ENCODE assay signal across 24 cellular contexts in the genomic region with DNA sequence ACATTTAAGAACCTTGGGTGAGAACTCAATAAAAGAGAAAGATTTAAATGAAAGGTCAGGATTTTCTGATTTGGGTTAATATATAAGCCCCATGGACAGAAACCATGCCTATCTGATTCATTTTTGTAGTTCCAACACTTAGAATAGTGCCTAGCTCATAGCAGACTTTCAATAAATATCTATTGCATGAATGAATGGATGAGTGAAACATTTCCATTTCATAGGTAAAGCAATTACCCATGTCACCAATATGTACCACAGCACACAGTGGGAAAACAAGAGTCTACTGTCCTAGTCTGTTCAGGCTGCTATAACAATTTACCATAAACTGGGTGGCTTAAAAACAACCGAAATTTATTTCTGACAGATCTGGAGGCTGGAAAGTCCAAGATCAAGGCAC.
DNase-seq lines count a peak whose midpoint lies in the region; ATAC-seq and TF ChIP-seq lines count a peak whose summit lies in the region.
"Had no signal": no experiment of that assay in that cellular context is flagged by ENCODE, and none has a peak within 500 bp of the region (broad histone marks: within the 10 kb centered on the region; RNA-seq: fewer than 3 reads in every experiment).

No MANE protein-coding gene starts in this region.

- H3K79me2 ChIP-seq in OCI-LY3 (ENCODE audit: low read length): no peaks in the 10 kb centered on the region

- no peaks in the 10 kb centered on the region for H3K4me1 Mint-ChIP-seq in MCF 10A (ENCODE audit: insufficient read depth, unreplicated experiment)
- H3K4me1 Mint-ChIP-seq: activated naive CD8-positive, alpha-beta T cell treated with anti-CD3 and anti-CD28 coated beads, Interleukin-2, amount 10 ng/mL, durations not matched to agents 7 days and 5 days; CD4-positive, CD25-positive, alpha-beta regulatory T cell; IgD-negative memory B cell had no signal

- CTCF ChIA-PET in MCF 10A (lab: Yijun Ruan, JAX): no interaction called here

- no peak overlapping the region for H3K4me3 Mint-ChIP-seq in MCF 10A (ENCODE audit: unreplicated experiment)
- H3K4me3 Mint-ChIP-seq: activated naive CD8-positive, alpha-beta T cell treated with anti-CD3 and anti-CD28 coated beads, Interleukin-2, amount 10 ng/mL, durations not matched to agents 7 days and 5 days; activated T-cell treated with anti-CD3 and anti-CD28 coated beads, Interleukin-2, amount 50 U/mL, for 72 hours; CD4-positive, CD25-positive, alpha-beta regulatory T cell; IgD-negative memory B cell; stimulated activated naive CD8-positive, alpha-beta T cell treated with anti-CD3 and anti-CD28 coated beads, Interleukin-15, Interleukin-2, amounts not matched to agents 100 ng/mL and 50 ng/mL, for 24 hours had no signal

- H3K27ac Mint-ChIP-seq in MCF 10A (ENCODE audit: low read depth, unreplicated experiment): no peak overlapping the region
- H3K27ac Mint-ChIP-seq: activated naive CD8-positive, alpha-beta T cell treated with anti-CD3 and anti-CD28 coated beads, Interleukin-2, amount 10 ng/mL, durations not matched to agents 7 days and 5 days; activated T-cell treated with anti-CD3 and anti-CD28 coated beads, Interleukin-2, amount 50 U/mL, for 72 hours; IgD-negative memory B cell; stimulated activated naive CD8-positive, alpha-beta T cell treated with anti-CD3 and anti-CD28 coated beads, Interleukin-15, Interleukin-2, amounts not matched to agents 100 ng/mL and 50 ng/mL, for 24 hours had no signal

- no peaks in the 10 kb centered on the region for H3K36me3 ChIP-seq in OCI-LY3 (replicated peaks; ENCODE audit: low read depth, low read length)
- H3K36me3 ChIP-seq: heart left ventricle, left lung, transverse colon had no signal

- POLR2A ChIA-PET in MCF 10A (lab: Yijun Ruan, JAX): no interaction called here

- TF ChIP-seq CTCF in OCI-LY3 (IDR thresholded peaks at IDR 0.05; ENCODE audit: low read depth, low read length) (no peak), MCF 10A (IDR thresholded peaks at IDR 0.05; ENCODE audit: unreplicated experiment) (no peak)

- H3K4me2 ChIP-seq in OCI-LY3 (ENCODE audit: low read length): peak overlapping the region; percentile 43
- H3K4me2 ChIP-seq: SK-N-SH had no signal

- no peak overlapping the region for H3K4me3 ChIP-seq in OCI-LY3 (ENCODE audit: low read length)
- H3K4me3 ChIP-seq: body of pancreas, heart left ventricle, left lung, transverse colon had no signal

- H3K27ac ChIP-seq in OCI-LY3 (ENCODE audit: low read length): peak overlapping the region; percentile 18
- H3K27ac ChIP-seq: body of pancreas, heart left ventricle, HL-60, left lung, transverse colon had no signal

- peaks cover 33% of the 10 kb centered on the region for H3K4me1 ChIP-seq in OCI-LY3 (ENCODE audit: low read length)
- H3K4me1 ChIP-seq: body of pancreas, heart left ventricle, left lung, transverse colon had no signal

- H3K36me3 Mint-ChIP-seq in MCF 10A (ENCODE audit: insufficient read depth, unreplicated experiment): no peaks in the 10 kb centered on the region
- H3K36me3 Mint-ChIP-seq: activated naive CD8-positive, alpha-beta T cell treated with anti-CD3 and anti-CD28 coated beads, Interleukin-2, amount 10 ng/mL, durations not matched to agents 7 days and 5 days; CD4-positive, CD25-positive, alpha-beta regulatory T cell; IgD-negative memory B cell had no signal

- H3K9me3 Mint-ChIP-seq in MCF 10A (ENCODE audit: unreplicated experiment): no peaks in the 10 kb centered on the region
- H3K9me3 Mint-ChIP-seq: activated naive CD8-positive, alpha-beta T cell treated with anti-CD3 and anti-CD28 coated beads, Interleukin-2, amount 10 ng/mL, durations not matched to agents 7 days and 5 days; activated T-cell treated with anti-CD3 and anti-CD28 coated beads, Interleukin-2, amount 50 U/mL, for 72 hours; stimulated activated naive CD8-positive, alpha-beta T cell treated with anti-CD3 and anti-CD28 coated beads, Interleukin-15, Interleukin-2, amounts not matched to agents 100 ng/mL and 50 ng/mL, for 24 hours had no signal

- no peak overlapping the region for H3K9ac ChIP-seq in OCI-LY3 (ENCODE audit: low read length)
- H3K9ac ChIP-seq: SK-N-SH had no signal

- no TSS peak for BruUV-seq in MCF 10A (replicated peaks; lab: Mats Ljungman, UMichigan)

- H3K9me3 ChIP-seq in OCI-LY3 (ENCODE audit: insufficient read depth, low read length): no peaks in the 10 kb centered on the region
- H3K9me3 ChIP-seq: body of pancreas, heart left ventricle, left lung, SK-N-SH, transverse colon had no signal

- peak overlapping the region; percentile 57 for H2AFZ ChIP-seq in OCI-LY3 (ENCODE audit: low read depth, low read length)

- ATAC-seq in GM18909 (IDR thresholded peaks at IDR 0.05; ENCODE audit: poor library complexity, unreplicated experiment) (peak; percentile 87), HG02588 (IDR thresholded peaks at IDR 0.05; ENCODE audit: unreplicated experiment) (peak; percentile 67), HG03135 (IDR thresholded peaks at IDR 0.05; ENCODE audit: unreplicated experiment) (peak; percentile 67)
- ATAC-seq: body of pancreas, heart left ventricle had no signal

- H3K27me3 Mint-ChIP-seq in MCF 10A (ENCODE audit: insufficient read depth, unreplicated experiment): no peaks in the 10 kb centered on the region
- H3K27me3 Mint-ChIP-seq: CD4-positive, CD25-positive, alpha-beta regulatory T cell had no signal

- DNase-seq in MCF 10A (ENCODE audit: unreplicated experiment) (no peak), NCI-H748 (lab: John Stamatoyannopoulos, UW; ENCODE audit: unreplicated experiment) (no peak), NCI-H748 treated with DMSO at 0.1 percent for 48 hours (lab: John Stamatoyannopoulos, UW) (no peak), NK-92 (lab: John Stamatoyannopoulos, UW; ENCODE audit: unreplicated experiment) (no peak)
- DNase-seq: activated naive CD8-positive, alpha-beta T cell treated with anti-CD3 and anti-CD28 coated beads, Interleukin-2, amount 10 ng/mL, durations not matched to agents 7 days and 5 days; activated T-cell treated with anti-CD3 and anti-CD28 coated beads, Interleukin-2, amount 50 U/mL, for 72 hours; body of pancreas; CD4-positive, CD25-positive, alpha-beta regulatory T cell; heart left ventricle; left lung; NCI-H187 treated with DMSO at 0.1 percent for 48 hours; NK-92 treated with Interleukin-12 subunit alpha and Interleukin-12 subunit beta, amount 100 ng/mL, for 24 hours; RPMI8226; SK-N-SH; stimulated activated CD4-positive, alpha-beta T cell treated with anti-CD3 and anti-CD28 coated beads, Interleukin-2, amount 100 ng/mL, for 24 hours; T-helper 9 cell; transverse colon had no signal

- intact Hi-C loops in MCF 10A (cut with micrococcal nuclease): no loop called here

- no peaks in the 10 kb centered on the region for H3K27me3 ChIP-seq in OCI-LY3 (ENCODE audit: low read depth, low read length)
- H3K27me3 ChIP-seq: body of pancreas, heart left ventricle, left lung, transverse colon had no signal

- no peaks in the 10 kb centered on the region for H4K20me1 ChIP-seq in OCI-LY3 (ENCODE audit: insufficient read depth, low read length)
